8 cellular contexts compared by ENCODE assay signal in the genomic region with DNA sequence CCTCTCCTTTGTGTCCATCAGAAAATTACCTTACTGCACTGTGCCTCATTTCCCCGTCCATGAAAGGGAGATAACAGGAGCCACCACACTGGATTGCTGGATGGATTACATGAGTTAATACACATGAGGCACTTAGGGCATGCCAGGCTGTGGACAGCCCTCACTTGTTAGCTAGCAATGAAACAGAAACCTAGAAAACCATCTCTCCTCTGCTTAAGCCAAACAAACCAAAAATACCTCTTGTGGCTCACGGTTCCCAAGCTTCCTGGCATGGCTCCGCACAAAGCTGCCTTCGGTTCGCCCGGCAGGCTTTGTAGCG. TPM values are rescaled to one million over a fixed set of nuclear protein-coding genes. Genes with fewer than 3 reads are reported as not detected.
DNase-seq lines count a peak whose midpoint lies in the region; ATAC-seq and TF ChIP-seq lines count a peak whose summit lies in the region.

No MANE protein-coding gene starts in this region.

- peaks cover 48% of the 10 kb centered on the region for H3K4me1 ChIP-seq in left ventricle myocardium inferior
- peaks cover 0 to 50% (median 40%) of the 10 kb centered on the region in 4 donors for H3K4me1 ChIP-seq in sigmoid colon

- CTCF ChIA-PET in activated CD4-positive, alpha-beta memory T cell treated with anti-CD3 and anti-CD28 coated beads, Interleukin-2, amount 10 ng/mL, durations not matched to agents 7 days and 5 days (lab: Charles Lee), result interaction anchor here (1.0 to 5.2 kb wide), 8 partner anchors 10 to 134 kb away, joined by 3 to 40 read pairs (median 4); a partner anchor contains a TSS

- H3K27me3 ChIP-seq in left ventricle myocardium inferior (ENCODE audit: low read depth) (no peaks in the 10 kb centered on the region), sigmoid colon (no peaks in the 10 kb centered on the region)

- H3K9me3 ChIP-seq in left ventricle myocardium inferior (replicated peaks), result no peaks in the 10 kb centered on the region
- H3K9me3 ChIP-seq in sigmoid colon, result no peaks in the 10 kb centered on the region

- intact Hi-C loops in left ventricle myocardium inferior (cut with micrococcal nuclease), result loop anchor here (10.0 kb wide), 1 partner anchor 99 kb away; a partner anchor contains a TSS
- intact Hi-C loops in sigmoid colon (cut with DNase I), result loop anchor here (2.0 kb wide), 1 partner anchor 99 kb away; a partner anchor contains a TSS

- H3K36me3 Mint-ChIP-seq in activated CD4-positive, alpha-beta memory T cell treated with anti-CD3 and anti-CD28 coated beads, Interleukin-2, amount 10 ng/mL, durations not matched to agents 7 days and 5 days (ENCODE audit: low read depth), result peaks cover 10% of the 10 kb centered on the region

- H3K27me3 Mint-ChIP-seq in activated CD4-positive, alpha-beta memory T cell treated with anti-CD3 and anti-CD28 coated beads, Interleukin-2, amount 10 ng/mL, durations not matched to agents 7 days and 5 days, result peaks cover 16% of the 10 kb centered on the region

- ATAC-seq in GM19395 (IDR thresholded peaks at IDR 0.05; ENCODE audit: unreplicated experiment) (peak; percentile 52), HG03439 (IDR thresholded peaks at IDR 0.05; ENCODE audit: unreplicated experiment) (peak; percentile 22)

- TF ChIP-seq CTCF in left ventricle myocardium inferior (IDR thresholded peaks at IDR 0.05; ENCODE audit: borderline replicate concordance), result no peak
- TF ChIP-seq CTCF in sigmoid colon (IDR thresholded peaks at IDR 0.05), result no peak

- H3K27ac Mint-ChIP-seq in activated CD4-positive, alpha-beta memory T cell treated with anti-CD3 and anti-CD28 coated beads, Interleukin-2, amount 10 ng/mL, durations not matched to agents 7 days and 5 days, result peak overlapping the region; percentile 57

- no peak for TF ChIP-seq EP300 in sigmoid colon (IDR thresholded peaks at IDR 0.05)

- H3K27ac ChIP-seq in left ventricle myocardium inferior (replicated peaks) (peak overlapping the region; percentile 95), sigmoid colon (peak overlapping the region; percentile 88 to 96 (median 92))

- 1 to 2% methylated on average over 7 of the region's 7 CpGs for WGBS in sigmoid colon, 2 donors

- POLR2A ChIA-PET in activated CD4-positive, alpha-beta memory T cell treated with anti-CD3 and anti-CD28 coated beads, Interleukin-2, amount 10 ng/mL, durations not matched to agents 7 days and 5 days (lab: Charles Lee), result interaction anchor here (0.7 to 2.6 kb wide), 12 partner anchors 16 to 241 kb away, joined by 3 to 24 read pairs (median 5); a partner anchor contains a TSS

- H3K4me1 Mint-ChIP-seq in activated CD4-positive, alpha-beta memory T cell treated with anti-CD3 and anti-CD28 coated beads, Interleukin-2, amount 10 ng/mL, durations not matched to agents 7 days and 5 days, result peaks cover 21% of the 10 kb centered on the region

- H3K9me3 Mint-ChIP-seq in activated CD4-positive, alpha-beta memory T cell treated with anti-CD3 and anti-CD28 coated beads, Interleukin-2, amount 10 ng/mL, durations not matched to agents 7 days and 5 days, result no peaks in the 10 kb centered on the region

- DNase-seq in COR-L47 (lab: John Stamatoyannopoulos, UW), result peak; percentile 18
- no peak for DNase-seq in activated CD4-positive, alpha-beta memory T cell treated with anti-CD3 and anti-CD28 coated beads, Interleukin-2, amount 10 ng/mL, durations not matched to agents 7 days and 5 days
- DNase-seq in left ventricle myocardium inferior, result no peak
- DNase-seq in sigmoid colon, result peak; percentile 65
- no peak for DNase-seq in GM19238 (ENCODE audit: insufficient read length, low spot score)
- no peak for DNase-seq in UCSD-AML1 (lab: John Stamatoyannopoulos, UW; ENCODE audit: unreplicated experiment)

- peak overlapping the region; percentile 95 for H3K4me3 Mint-ChIP-seq in activated CD4-positive, alpha-beta memory T cell treated with anti-CD3 and anti-CD28 coated beads, Interleukin-2, amount 10 ng/mL, durations not matched to agents 7 days and 5 days

- no peak for TF ChIP-seq POLR2A in sigmoid colon (IDR thresholded peaks at IDR 0.05)

- peaks cover 21% of the 10 kb centered on the region for H3K36me3 ChIP-seq in left ventricle myocardium inferior
- H3K36me3 ChIP-seq in sigmoid colon, result peaks cover 0 to 23% (median 2%) of the 10 kb centered on the region in 4 donors

- H3K4me3 ChIP-seq in left ventricle myocardium inferior (peak overlapping the region; percentile 94), sigmoid colon (peak overlapping the region; percentile 79 to 94 (median 88))

RNA-seq across cellular contexts. Expression of a gene that starts 0.7 kb away (rescaled TPM):
- total RNA-seq in activated CD4-positive, alpha-beta memory T cell treated with anti-CD3 and anti-CD28 coated beads, Interleukin-2, amount 10 ng/mL, durations not matched to agents 7 days and 5 days, result 10 to 100 TPM; 15.8 to 17.7 TPM
- total RNA-seq in left ventricle myocardium inferior (9.2 TPM), sigmoid colon (10 to 100 TPM; 35.7 to 53.6 (median 47.1) TPM)
- polyA plus RNA-seq in sigmoid colon, result 1 to 10 TPM; 4.9 to 5.6 (median 5.4) TPM

RNA-seq across cellular contexts. Expression of a gene that starts 13.7 kb away (rescaled TPM):
- not detected for total RNA-seq in activated CD4-positive, alpha-beta memory T cell treated with anti-CD3 and anti-CD28 coated beads, Interleukin-2, amount 10 ng/mL, durations not matched to agents 7 days and 5 days
- total RNA-seq in left ventricle myocardium inferior, result 11.7 TPM
- total RNA-seq in sigmoid colon, result 10 to 100 TPM; 12.5 to 53.2 (median 17.7) TPM
- 1 to 10 TPM; 1.6 to 6.4 (median 4.2) TPM for polyA plus RNA-seq in sigmoid colon

Comparison
In these comparisons a context has a peak if more than half of its experiments do, and no peak if none do; other contexts are left out.
1. DNase-seq: peak in COR-L47 (single experiment) and sigmoid colon (single experiment); none in activated CD4-positive, alpha-beta memory T cell treated with anti-CD3 and anti-CD28 coated beads, Interleukin-2, amount 10 ng/mL, durations not matched to agents 7 days and 5 days (single experiment), left ventricle myocardium inferior (single experiment), GM19238 (single experiment) and UCSD-AML1 (single experiment).
2. RNA of a gene that starts 13.7 kb away (total RNA-seq): 12.5 to 53.2 TPM in sigmoid colon and 11.7 TPM in left ventricle myocardium inferior (single experiment); not detected in activated CD4-positive, alpha-beta memory T cell treated with anti-CD3 and anti-CD28 coated beads, Interleukin-2, amount 10 ng/mL, durations not matched to agents 7 days and 5 days; every median in the first group is over 10 times any median in the second.